8 cellular contexts compared by ENCODE assay signal in the genomic region with DNA sequence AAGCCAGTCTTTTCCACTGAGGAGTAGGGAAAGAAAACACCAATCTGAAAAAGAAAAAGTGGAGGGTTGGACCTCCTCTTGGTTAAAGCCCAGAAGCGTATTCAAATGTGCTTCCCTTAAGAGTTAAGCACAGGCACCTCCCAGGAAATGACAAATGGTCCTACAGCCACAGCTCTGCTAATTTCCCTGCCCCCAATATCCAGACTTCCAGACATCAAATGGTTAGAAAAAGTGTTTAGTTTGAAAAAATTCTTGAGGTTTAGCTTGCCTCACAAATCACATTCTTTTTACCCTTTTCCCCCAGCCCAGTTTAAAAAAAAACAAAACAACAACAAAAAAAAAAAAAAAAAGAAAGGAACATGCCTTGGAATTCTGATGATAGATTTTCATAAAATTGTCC. TPM values are rescaled to one million over a fixed set of nuclear protein-coding genes. Genes with fewer than 3 reads are reported as not detected.
A peak's percentile ranks its signal among the peaks of the same experiment; 100 is the strongest.
DNase-seq lines count a peak whose midpoint lies in the region; ATAC-seq and TF ChIP-seq lines count a peak whose summit lies in the region.

No MANE protein-coding gene starts in this region.

- H3K9me3 ChIP-seq in H9 (ENCODE audit: control insufficient read depth, low read depth, low read length) (no peaks in the 10 kb centered on the region), smooth muscle cell (replicated peaks; ENCODE audit: low read depth) (no peaks in the 10 kb centered on the region)

- no peak overlapping the region for H2BK5ac ChIP-seq in H9 (ENCODE audit: insufficient read length, low read length)

- H3K27ac ChIP-seq in H9 (ENCODE audit: insufficient read length, low read depth, low read length) (no peak overlapping the region), smooth muscle cell (ENCODE audit: low read depth) (peak overlapping the region; percentile 100)

- H3K4me1 ChIP-seq in H9 (ENCODE audit: insufficient read depth, low read length) (peaks cover 5% of the 10 kb centered on the region; the same call in 1 of the 2 replicates), smooth muscle cell (ENCODE audit: low read depth) (peaks cover 30% of the 10 kb centered on the region)

- H4K91ac ChIP-seq in H9 (ENCODE audit: insufficient read length, low read depth, low read length): no peak overlapping the region

- no peak overlapping the region for H2AK5ac ChIP-seq in H9 (ENCODE audit: insufficient read length, low read length)

- no peak for ATAC-seq in GM18867 (IDR thresholded peaks at IDR 0.05; ENCODE audit: unreplicated experiment)
- no peak for ATAC-seq in HG03571 (IDR thresholded peaks at IDR 0.05; ENCODE audit: unreplicated experiment)

- no peak overlapping the region for H3K23ac ChIP-seq in H9 (ENCODE audit: insufficient read length, low read depth, low read length)

- no peak overlapping the region for H3T11ph ChIP-seq in H9 (ENCODE audit: low read length)

- WGBS in H9 (ENCODE audit: extremely low coverage, insufficient read length, low lambda C conversion rate): no CpG with 5 or more reads among the region's 1 CpG
- 4% methylated on average over 1 of the region's 1 CpG for WGBS in smooth muscle cell (ENCODE audit: low lambda C conversion rate)

- no peak overlapping the region for H4K5ac ChIP-seq in H9 (ENCODE audit: insufficient read length, low read depth, low read length)

- H2BK12ac ChIP-seq in H9 (ENCODE audit: insufficient read length, low read depth, low read length): no peak overlapping the region

- no peak overlapping the region for H3K9ac ChIP-seq in H9 (ENCODE audit: extremely low read depth, insufficient read length, low read length)
- peak overlapping the region; percentile 97 for H3K9ac ChIP-seq in smooth muscle cell (ENCODE audit: low read depth)

- H3K27me3 ChIP-seq in H9 (ENCODE audit: insufficient read depth, low read length) (no peaks in the 10 kb centered on the region), smooth muscle cell (ENCODE audit: low read depth) (no peaks in the 10 kb centered on the region)

- H2AFZ ChIP-seq in H9 (ENCODE audit: low read length) (peak overlapping the region; percentile 46), smooth muscle cell (ENCODE audit: low read depth) (no peak overlapping the region)

- H3K27ac Mint-ChIP-seq in H9: peak overlapping the region in 2 of 3 experiments; percentile 29 to 90; a peak in 4 of 7 replicates

- H3K36me3 ChIP-seq in smooth muscle cell (ENCODE audit: low read depth): no peaks in the 10 kb centered on the region

- DNase-seq in H9: no peak
- DNase-seq in brain pericyte (ENCODE audit: low read depth, low spot score): peak; percentile 68
- DNase-seq in iPS-NIHi7 (ENCODE audit: extremely low spot score): peak; percentile 51
- DNase-seq in smooth muscle cell (lab: John Stamatoyannopoulos, UW; ENCODE audit: unreplicated experiment): no peak
- DNase-seq in NCI-H345 (lab: John Stamatoyannopoulos, UW): no peak
- DNase-seq in NCI-H128 (lab: John Stamatoyannopoulos, UW; ENCODE audit: unreplicated experiment): no peak

- H3K4me1 Mint-ChIP-seq in H9: peaks cover 20 to 24% of the 10 kb centered on the region in 2 experiments

- H3K4me3 ChIP-seq in smooth muscle cell: peak overlapping the region; percentile 49

- H3K79me2 ChIP-seq in H9 (ENCODE audit: insufficient read depth, low read length): no peaks in the 10 kb centered on the region
- peaks cover 26% of the 10 kb centered on the region for H3K79me2 ChIP-seq in smooth muscle cell (ENCODE audit: low read depth)

- no peaks in the 10 kb centered on the region for H4K20me1 ChIP-seq in H9 (ENCODE audit: control insufficient read depth, insufficient read depth, insufficient read length)
- H4K20me1 ChIP-seq in smooth muscle cell (ENCODE audit: low read depth): no peaks in the 10 kb centered on the region

- no peak overlapping the region for H3K18ac ChIP-seq in H9 (ENCODE audit: insufficient read length, low read depth, low read length)

- H2BK15ac ChIP-seq in H9 (ENCODE audit: low read depth, low read length): no peak overlapping the region

- H4K8ac ChIP-seq in H9 (replicated peaks; ENCODE audit: insufficient read length, low read depth, low read length): no peak overlapping the region

- no peaks in the 10 kb centered on the region for H3K23me2 ChIP-seq in H9 (ENCODE audit: insufficient read length, low read depth, low read length, poor library complexity, severe bottlenecking)

- no peaks in the 10 kb centered on the region for H3K27me3 Mint-ChIP-seq in H9 (ENCODE audit: low read depth)

- H2BK20ac ChIP-seq in H9 (ENCODE audit: low read depth, low read length, poor library complexity, severe bottlenecking): no peak overlapping the region

- H3K4me2 ChIP-seq in H9 (ENCODE audit: insufficient read depth, insufficient read length, low read length): peak overlapping the region; percentile 53
- peak overlapping the region; percentile 89 for H3K4me2 ChIP-seq in smooth muscle cell

- H3K14ac ChIP-seq in H9 (ENCODE audit: insufficient read depth, low read length): no peak overlapping the region

- peak overlapping the region in 1 of 2 experiments; percentile 44; a peak in 1 of 5 replicates for H3K4me3 Mint-ChIP-seq in H9

- TF ChIP-seq CTCF in H9 (conservative IDR thresholded peaks at IDR 0.05) (no peak), smooth muscle cell (IDR thresholded peaks at IDR 0.05; ENCODE audit: borderline replicate concordance, insufficient read depth, poor library complexity, severe bottlenecking) (no peak)

- no peaks in the 10 kb centered on the region; a peak in 1 of 7 replicates for H3K36me3 Mint-ChIP-seq in H9 (ENCODE audit: insufficient read depth in 1 of 3, low read depth in 3 of 3)

- peaks cover 27% of the 10 kb centered on the region for H3F3A ChIP-seq in smooth muscle cell (ENCODE audit: low read depth)

- no peak overlapping the region for H2BK120ac ChIP-seq in H9 (ENCODE audit: low read depth, low read length, poor library complexity, severe bottlenecking)

- H3K79me1 ChIP-seq in H9 (ENCODE audit: insufficient read depth, low read depth, low read length, poor library complexity, severe bottlenecking): no peaks in the 10 kb centered on the region

- no peaks in the 10 kb centered on the region; a peak in 1 of 5 replicates for H3K9me3 Mint-ChIP-seq in H9

- no peak overlapping the region for H3K4ac ChIP-seq in H9 (ENCODE audit: low read depth, low read length)

- H3K56ac ChIP-seq in H9 (ENCODE audit: insufficient read length, low read depth, low read length): no peak overlapping the region

RNA-seq across cellular contexts. Expression of a gene that starts 19.0 kb away (rescaled TPM):
- total RNA-seq in H9 (2021): 42.1 and 42.8 TPM in 2 replicates
- total RNA-seq in smooth muscle cell: 4,221 and 4,749 TPM in 2 replicates
- polyA plus RNA-seq in smooth muscle cell: 7,069 and 10,006 TPM in 2 replicates

Comparison
In these comparisons a context has a peak if more than half of its experiments do, and no peak if none do; other contexts are left out.
1. DNase-seq: peak in brain pericyte (single experiment) and iPS-NIHi7 (single experiment); none in H9 (single experiment), smooth muscle cell (single experiment), NCI-H345 (single experiment) and NCI-H128 (single experiment).
2. RNA of a gene that starts 19.0 kb away (total RNA-seq): 4,221 to 4,749 TPM in smooth muscle cell; 42.1 to 42.8 TPM in H9; every median in the first group is over 10 times any median in the second.